21 cellular contexts compared by ENCODE assay signal in the genomic region with DNA sequence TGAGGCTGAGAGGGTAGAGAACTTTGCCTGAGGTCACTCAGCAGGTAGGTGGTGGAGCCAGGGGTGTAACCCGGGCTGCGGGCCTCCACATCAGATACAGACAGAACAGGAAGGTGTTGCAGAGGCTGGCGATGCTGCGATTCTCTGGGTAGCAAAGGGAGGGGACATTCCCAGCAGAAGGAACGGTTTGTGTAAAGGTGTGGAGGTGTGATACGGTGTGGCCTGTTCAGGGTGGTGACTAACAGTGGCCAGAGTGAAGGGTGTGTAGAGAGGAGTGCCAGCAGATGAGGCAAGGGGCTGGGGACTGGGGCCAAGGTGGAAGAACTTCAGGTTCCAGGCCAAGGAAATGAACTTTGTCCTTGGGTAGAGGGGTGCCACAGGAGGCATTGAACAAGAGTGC. TPM values are rescaled to one million over a fixed set of nuclear protein-coding genes. Genes with fewer than 3 reads are reported as not detected.
DNase-seq lines count a peak whose midpoint lies in the region; ATAC-seq, FAIRE-seq and TF ChIP-seq lines count a peak whose summit lies in the region.
"Had no signal": no experiment of that assay in that cellular context is flagged by ENCODE, and none has a peak within 500 bp of the region (broad histone marks: within the 10 kb centered on the region; RNA-seq: fewer than 3 reads in every experiment).

No MANE protein-coding gene starts in this region.

- no TSS peak for BruUV-seq in HepG2 (replicated peaks; lab: Mats Ljungman, UMichigan)

- TF ChIP-seq POLR2A in right lobe of liver (IDR thresholded peaks at IDR 0.05) (no peak), HepG2 (IDR thresholded peaks at IDR 0.05; ENCODE audit: insufficient read depth in 1 of 2, low read depth in 2 of 2, low read length in 2 of 2) (no peak), upper lobe of left lung (IDR thresholded peaks at IDR 0.05) (no peak)

- H3K4me3 ChIP-seq in right lobe of liver: no peak overlapping the region
- no peak overlapping the region for H3K4me3 ChIP-seq in HepG2 (replicated peaks in 1 of 3; ENCODE audit: insufficient read depth in 1 of 3, low read depth in 2 of 3, low read length in 3 of 3)
- H3K4me3 ChIP-seq in upper lobe of left lung: no peak overlapping the region

- no peaks in the 10 kb centered on the region for H3K79me2 ChIP-seq in HepG2 (ENCODE audit: insufficient read depth, low read length)

- H3K27me3 ChIP-seq in right lobe of liver (no peaks in the 10 kb centered on the region), HepG2 (ENCODE audit: control insufficient read depth in 1 of 2, insufficient read depth in 2 of 2, low read length in 2 of 2) (peaks cover 1 to 11% of the 10 kb centered on the region in 2 experiments; a peak in 3 of 5 replicates), upper lobe of left lung (no peaks in the 10 kb centered on the region)

- no peak overlapping the region for H2AFZ ChIP-seq in HepG2 (ENCODE audit: low read length)

- WGBS in right lobe of liver (ENCODE audit: insufficient coverage, low coverage, low lambda C conversion rate, missing lambda C conversion rate): 53% methylated on average over 3 of the region's 6 CpGs
- WGBS in HepG2 (ENCODE audit: low lambda C conversion rate): 34% methylated on average over 6 of the region's 6 CpGs
- 72% methylated on average over 6 of the region's 6 CpGs for WGBS in upper lobe of left lung, 2 donors

- H3K4me1 ChIP-seq in right lobe of liver (no peaks in the 10 kb centered on the region), HepG2 (ENCODE audit: insufficient read depth, low read length) (no peaks in the 10 kb centered on the region), upper lobe of left lung (peaks cover 0 to 11% (median 4%) of the 10 kb centered on the region in 4 donors)

- no peak overlapping the region for H3K4me2 ChIP-seq in HepG2 (ENCODE audit: low read depth, low read length)

- no peaks in the 10 kb centered on the region for H3K27me3 Mint-ChIP-seq in chondrocyte (ENCODE audit: low read depth)

- TF ChIP-seq EP300 in HepG2 (IDR thresholded peaks at IDR 0.05; ENCODE audit: low read depth in 2 of 2, low read length in 2 of 2): no peak
- no peak for TF ChIP-seq EP300 in HepG2 (CRISPR knock-in tag; IDR thresholded peaks at IDR 0.05; ENCODE audit: borderline replicate concordance)
- no peak for TF ChIP-seq EP300 in upper lobe of left lung (IDR thresholded peaks at IDR 0.05)

- H3K4me3 Mint-ChIP-seq in chondrocyte (ENCODE audit: unreplicated experiment): no peak overlapping the region

- CTCF ChIA-PET in HepG2 (lab: Yijun Ruan, JAX; ENCODE audit: low intra/inter-chr PET ratio, low total read pairs): no interaction called here

- no peak for DNase-seq in right lobe of liver
- DNase-seq in HepG2 (ENCODE audit: low spot score): no peak
- peak; percentile 39 for DNase-seq in chondrocyte (ENCODE audit: low spot score)
- no peak for DNase-seq in left colon
- no peak for DNase-seq in upper lobe of left lung
- no peak for DNase-seq in caudate nucleus (lab: John Stamatoyannopoulos, UW)
- DNase-seq: COR-L47, GF-D8, H7, NCI-H1436, NCI-H2029, NCI-H2171 treated with DMSO at 0.1 percent for 48 hours, NCI-H748 treated with DMSO at 0.1 percent for 48 hours, OCI-M1, SHP77 treated with DMSO at 0.1 percent for 48 hours had no signal

- peak in 3 of 4 donors; percentile 11 to 29 (median 28) for ATAC-seq in right lobe of liver
- no peak for ATAC-seq in HepG2
- peak; percentile 69 for ATAC-seq in left colon
- no peak for ATAC-seq in upper lobe of left lung (ENCODE audit: low FRiP score in 2 of 2)
- ATAC-seq in HG03432 (IDR thresholded peaks at IDR 0.05; ENCODE audit: unreplicated experiment): no peak

- no peaks in the 10 kb centered on the region for H3K9me3 Mint-ChIP-seq in chondrocyte (ENCODE audit: low read depth)

- in situ Hi-C loops in HepG2 (cut with HindIII; ENCODE audit: extremely low pct_ligation_motif_present, low pct_unique_long_range_greater_than_20kb): no loop called here

- H4K20me1 ChIP-seq in HepG2 (ENCODE audit: insufficient read depth, low read length): no peaks in the 10 kb centered on the region

- no peak for FAIRE-seq in HepG2 (lab: Jason Lieb, UNC)
- FAIRE-seq: GM12892 had no signal

- no peaks in the 10 kb centered on the region for H3K36me3 Mint-ChIP-seq in chondrocyte (ENCODE audit: low read depth)

- no peak for TF ChIP-seq RAD21 in HepG2 (CRISPR knock-in tag; IDR thresholded peaks at IDR 0.05)

- no peaks in the 10 kb centered on the region for H3K36me3 ChIP-seq in right lobe of liver
- no peaks in the 10 kb centered on the region for H3K36me3 ChIP-seq in HepG2 (replicated peaks in 1 of 2; ENCODE audit: control insufficient read depth in 1 of 2, insufficient read depth in 2 of 2, low read length in 2 of 2)
- H3K36me3 ChIP-seq in upper lobe of left lung: no peaks in the 10 kb centered on the region

- POLR2A ChIA-PET in HepG2 (lab: Yijun Ruan, JAX): no interaction called here

- intact Hi-C loops in right lobe of liver (cut with DNase I): no loop called here
- intact Hi-C loops in HepG2 (cut with micrococcal nuclease; ENCODE audit: unreplicated experiment): no loop called here
- intact Hi-C loops in left colon (cut with DNase I, micrococcal nuclease): no loop called here

- H3K27ac Mint-ChIP-seq in chondrocyte (ENCODE audit: unreplicated experiment): no peak overlapping the region

- no peak overlapping the region for H3K9ac ChIP-seq in HepG2 (ENCODE audit: insufficient read depth, low read depth, low read length)

- no peaks in the 10 kb centered on the region for H3K9me3 ChIP-seq in right lobe of liver
- no peaks in the 10 kb centered on the region for H3K9me3 ChIP-seq in HepG2 (ENCODE audit: low read length)
- no peaks in the 10 kb centered on the region for H3K9me3 ChIP-seq in upper lobe of left lung

- TF ChIP-seq CTCF in right lobe of liver (IDR thresholded peaks at IDR 0.05) (no peak), HepG2 (CRISPR knock-in tag; IDR thresholded peaks at IDR 0.05) (no peak), chondrocyte (IDR thresholded peaks at IDR 0.05) (no peak), upper lobe of left lung (IDR thresholded peaks at IDR 0.05) (no peak)

- H3K4me1 Mint-ChIP-seq in chondrocyte (ENCODE audit: low read depth): peaks cover 2% of the 10 kb centered on the region

- H3K27ac ChIP-seq in right lobe of liver: no peak overlapping the region
- no peak overlapping the region for H3K27ac ChIP-seq in HepG2 (ENCODE audit: extremely low read length, insufficient read depth, low read length)
- no peak overlapping the region for H3K27ac ChIP-seq in upper lobe of left lung
- no peak overlapping the region for H3K27ac ChIP-seq in caudate nucleus (ENCODE audit: low read depth, low read length)

RNA-seq across cellular contexts. Expression of a gene that starts 18.2 kb away (rescaled TPM):
- under 1 TPM in 1 of 6 experiments, not detected in 5; 0.16 TPM for total RNA-seq in right lobe of liver
- total RNA-seq in HepG2 (2016; rRNA removed; fragmentation: Illumina TruSeq; extraction: Trizol): not detected in 2 replicates
- not detected in 2 replicates for total RNA-seq in HepG2 (2016; cell fraction: cytosol; rRNA removed; fragmentation: Illumina TruSeq; extraction: Trizol; ENCODE audit: low read depth)
- not detected in 2 replicates for total RNA-seq in HepG2 (2016; cell fraction: insoluble cytoplasmic fraction; rRNA removed; fragmentation: Illumina TruSeq; extraction: Trizol)
- total RNA-seq in HepG2 (2016; cell fraction: membrane; rRNA removed; fragmentation: Illumina TruSeq; extraction: Trizol): not detected in 2 replicates
- not detected in 2 replicates for total RNA-seq in HepG2 (2016; cell fraction: nucleus; rRNA removed; fragmentation: Illumina TruSeq; extraction: Trizol)
- polyA plus RNA-seq in HepG2 (2011; rRNA removed): not detected in 2 replicates
- polyA plus RNA-seq in HepG2 (2011; cell fraction: cytosol; rRNA removed): 0.01 and 0.03 TPM in 2 replicates
- 0.21 TPM in 1 of 2 replicates, not detected in the other for polyA plus RNA-seq in HepG2 (2011; cell fraction: nucleus; rRNA removed)
- not detected in 2 replicates for polyA plus RNA-seq in HepG2 (2012)
- polyA plus RNA-seq in HepG2 (2016; cell fraction: cytosol; fragmentation: Illumina TruSeq; extraction: Trizol; ENCODE audit: low read depth): not detected in 2 replicates
- not detected in 2 replicates for polyA plus RNA-seq in HepG2 (2016; cell fraction: insoluble cytoplasmic fraction; fragmentation: Illumina TruSeq; extraction: Trizol; ENCODE audit: low read depth)
- not detected in 2 replicates for polyA plus RNA-seq in HepG2 (2016; cell fraction: membrane; fragmentation: Illumina TruSeq; extraction: Trizol; ENCODE audit: low read depth)
- polyA plus RNA-seq in HepG2 (2016; cell fraction: nucleus; fragmentation: Illumina TruSeq; extraction: Trizol; ENCODE audit: insufficient read depth, low read depth): not detected in 2 replicates
- polyA minus RNA-seq in HepG2 (2011; rRNA and poly(A)+ RNA removed; ENCODE audit: low replicate concordance): 0.65 TPM in 1 of 2 replicates, not detected in the other
- polyA minus RNA-seq in HepG2 (2011; cell fraction: cytosol; rRNA and poly(A)+ RNA removed): not detected in 2 replicates
- not detected in 2 replicates for polyA minus RNA-seq in HepG2 (2011; cell fraction: nucleus; rRNA and poly(A)+ RNA removed)
- 0.47 to 1.3 TPM (median 0.74 TPM) in 3 replicates for total RNA-seq in chondrocyte
- total RNA-seq in left colon: 1 to 10 TPM; 1.2 to 2.3 TPM
- 1 to 10 TPM in 1 of 6 donors, under 1 TPM in 3, not detected in 2; 0.30 to 2.0 (median 0.64) TPM for total RNA-seq in upper lobe of left lung
- total RNA-seq: H7, HT1080 had no signal

RNA-seq across cellular contexts. Expression of a gene that starts 28.6 kb away (rescaled TPM):
- total RNA-seq in right lobe of liver: not detected
- total RNA-seq in HepG2 (2016; rRNA removed; fragmentation: Illumina TruSeq; extraction: Trizol): not detected in 2 replicates
- total RNA-seq in HepG2 (2016; cell fraction: cytosol; rRNA removed; fragmentation: Illumina TruSeq; extraction: Trizol; ENCODE audit: low read depth): not detected in 2 replicates
- total RNA-seq in HepG2 (2016; cell fraction: insoluble cytoplasmic fraction; rRNA removed; fragmentation: Illumina TruSeq; extraction: Trizol): not detected in 2 replicates
- total RNA-seq in HepG2 (2016; cell fraction: membrane; rRNA removed; fragmentation: Illumina TruSeq; extraction: Trizol): not detected in 2 replicates
- total RNA-seq in HepG2 (2016; cell fraction: nucleus; rRNA removed; fragmentation: Illumina TruSeq; extraction: Trizol): not detected in 2 replicates
- polyA plus RNA-seq in HepG2 (2011; rRNA removed): not detected in 2 replicates
- polyA plus RNA-seq in HepG2 (2011; cell fraction: cytosol; rRNA removed): not detected in 2 replicates
- not detected in 2 replicates for polyA plus RNA-seq in HepG2 (2011; cell fraction: nucleus; rRNA removed)
- not detected in 2 replicates for polyA plus RNA-seq in HepG2 (2012)
- polyA plus RNA-seq in HepG2 (2016; cell fraction: cytosol; fragmentation: Illumina TruSeq; extraction: Trizol; ENCODE audit: low read depth): not detected in 2 replicates
- polyA plus RNA-seq in HepG2 (2016; cell fraction: insoluble cytoplasmic fraction; fragmentation: Illumina TruSeq; extraction: Trizol; ENCODE audit: low read depth): not detected in 2 replicates
- polyA plus RNA-seq in HepG2 (2016; cell fraction: membrane; fragmentation: Illumina TruSeq; extraction: Trizol; ENCODE audit: low read depth): not detected in 2 replicates
- not detected in 2 replicates for polyA plus RNA-seq in HepG2 (2016; cell fraction: nucleus; fragmentation: Illumina TruSeq; extraction: Trizol; ENCODE audit: insufficient read depth, low read depth)
- not detected in 2 replicates for polyA minus RNA-seq in HepG2 (2011; rRNA and poly(A)+ RNA removed; ENCODE audit: low replicate concordance)
- not detected in 2 replicates for polyA minus RNA-seq in HepG2 (2011; cell fraction: cytosol; rRNA and poly(A)+ RNA removed)
- not detected in 2 replicates for polyA minus RNA-seq in HepG2 (2011; cell fraction: nucleus; rRNA and poly(A)+ RNA removed)
- not detected in 3 replicates for total RNA-seq in chondrocyte
- not detected for total RNA-seq in left colon
- total RNA-seq in upper lobe of left lung: under 1 TPM in 1 of 6 donors, not detected in 5; 0.15 TPM
- total RNA-seq: Daoy, H7, HT1080, NCI-H460, RPMI7951 had no signal

RNA-seq across cellular contexts. Expression of a gene that starts 39.7 kb away (rescaled TPM):
- total RNA-seq in right lobe of liver (not detected), HepG2 (2016; rRNA removed; fragmentation: Illumina TruSeq; extraction: Trizol) (not detected in 2 replicates), chondrocyte (0.20 TPM in 1 of 3 replicates, not detected in the others), left colon (not detected), upper lobe of left lung (10 to 100 TPM in 5 of 6 donors, 1 to 10 TPM in 1; 7.3 to 36.6 (median 18.1) TPM)
- total RNA-seq in HepG2 (2016; cell fraction: cytosol; rRNA removed; fragmentation: Illumina TruSeq; extraction: Trizol; ENCODE audit: low read depth): not detected in 2 replicates
- not detected in 2 replicates for total RNA-seq in HepG2 (2016; cell fraction: insoluble cytoplasmic fraction; rRNA removed; fragmentation: Illumina TruSeq; extraction: Trizol)
- not detected in 2 replicates for total RNA-seq in HepG2 (2016; cell fraction: membrane; rRNA removed; fragmentation: Illumina TruSeq; extraction: Trizol)
- not detected in 2 replicates for total RNA-seq in HepG2 (2016; cell fraction: nucleus; rRNA removed; fragmentation: Illumina TruSeq; extraction: Trizol)
- not detected in 2 replicates for polyA plus RNA-seq in HepG2 (2011; rRNA removed)
- polyA plus RNA-seq in HepG2 (2011; cell fraction: cytosol; rRNA removed): not detected in 2 replicates
- polyA plus RNA-seq in HepG2 (2011; cell fraction: nucleus; rRNA removed): not detected in 2 replicates
- polyA plus RNA-seq in HepG2 (2012): not detected in 2 replicates
- not detected in 2 replicates for polyA plus RNA-seq in HepG2 (2016; cell fraction: cytosol; fragmentation: Illumina TruSeq; extraction: Trizol; ENCODE audit: low read depth)
- not detected in 2 replicates for polyA plus RNA-seq in HepG2 (2016; cell fraction: insoluble cytoplasmic fraction; fragmentation: Illumina TruSeq; extraction: Trizol; ENCODE audit: low read depth)
- not detected in 2 replicates for polyA plus RNA-seq in HepG2 (2016; cell fraction: membrane; fragmentation: Illumina TruSeq; extraction: Trizol; ENCODE audit: low read depth)
- not detected in 2 replicates for polyA plus RNA-seq in HepG2 (2016; cell fraction: nucleus; fragmentation: Illumina TruSeq; extraction: Trizol; ENCODE audit: insufficient read depth, low read depth)
- polyA minus RNA-seq in HepG2 (2011; rRNA and poly(A)+ RNA removed; ENCODE audit: low replicate concordance): 0.82 TPM in 1 of 2 replicates, not detected in the other
- not detected in 2 replicates for polyA minus RNA-seq in HepG2 (2011; cell fraction: cytosol; rRNA and poly(A)+ RNA removed)
- not detected in 2 replicates for polyA minus RNA-seq in HepG2 (2011; cell fraction: nucleus; rRNA and poly(A)+ RNA removed)
- total RNA-seq: Daoy, HT1080, NCI-H460, RPMI7951 had no signal

RNA-seq across cellular contexts. Expression of a gene that starts 50.8 kb away (rescaled TPM):
- under 1 TPM in 2 of 6 experiments, not detected in 4; 0.31 to 0.34 TPM for total RNA-seq in right lobe of liver
- 0.51 and 1.3 TPM in 2 replicates for total RNA-seq in HepG2 (2016; rRNA removed; fragmentation: Illumina TruSeq; extraction: Trizol)
- total RNA-seq in HepG2 (2016; cell fraction: cytosol; rRNA removed; fragmentation: Illumina TruSeq; extraction: Trizol; ENCODE audit: low read depth): 0.20 and 0.35 TPM in 2 replicates
- total RNA-seq in HepG2 (2016; cell fraction: insoluble cytoplasmic fraction; rRNA removed; fragmentation: Illumina TruSeq; extraction: Trizol): 0.54 and 1.1 TPM in 2 replicates
- total RNA-seq in HepG2 (2016; cell fraction: membrane; rRNA removed; fragmentation: Illumina TruSeq; extraction: Trizol): 0.55 and 0.59 TPM in 2 replicates
- 0.47 and 0.87 TPM in 2 replicates for total RNA-seq in HepG2 (2016; cell fraction: nucleus; rRNA removed; fragmentation: Illumina TruSeq; extraction: Trizol)
- 0.32 and 0.38 TPM in 2 replicates for polyA plus RNA-seq in HepG2 (2011; rRNA removed)
- polyA plus RNA-seq in HepG2 (2011; cell fraction: cytosol; rRNA removed): 0.21 and 0.23 TPM in 2 replicates
- 0.64 and 0.79 TPM in 2 replicates for polyA plus RNA-seq in HepG2 (2011; cell fraction: nucleus; rRNA removed)
- 0.43 and 0.78 TPM in 2 replicates for polyA plus RNA-seq in HepG2 (2012)
- polyA plus RNA-seq in HepG2 (2016; cell fraction: cytosol; fragmentation: Illumina TruSeq; extraction: Trizol; ENCODE audit: low read depth): 0.23 and 0.31 TPM in 2 replicates
- 0.48 and 0.69 TPM in 2 replicates for polyA plus RNA-seq in HepG2 (2016; cell fraction: insoluble cytoplasmic fraction; fragmentation: Illumina TruSeq; extraction: Trizol; ENCODE audit: low read depth)
- polyA plus RNA-seq in HepG2 (2016; cell fraction: membrane; fragmentation: Illumina TruSeq; extraction: Trizol; ENCODE audit: low read depth): 0.23 and 0.48 TPM in 2 replicates
- 1.6 and 2.3 TPM in 2 replicates for polyA plus RNA-seq in HepG2 (2016; cell fraction: nucleus; fragmentation: Illumina TruSeq; extraction: Trizol; ENCODE audit: insufficient read depth, low read depth)
- polyA minus RNA-seq in HepG2 (2011; rRNA and poly(A)+ RNA removed; ENCODE audit: low replicate concordance): 0.16 and 0.48 TPM in 2 replicates
- polyA minus RNA-seq in HepG2 (2011; cell fraction: cytosol; rRNA and poly(A)+ RNA removed): not detected in 2 replicates
- 0.25 TPM in 1 of 2 replicates, not detected in the other for polyA minus RNA-seq in HepG2 (2011; cell fraction: nucleus; rRNA and poly(A)+ RNA removed)
- total RNA-seq in chondrocyte: not detected in 3 replicates
- total RNA-seq in left colon: not detected
- total RNA-seq in upper lobe of left lung: under 1 TPM in 4 of 6 donors, not detected in 2; 0.06 to 0.39 (median 0.24) TPM
- total RNA-seq: H7, HT1080, RPMI7951 had no signal

Comparison
In these comparisons a context has a peak if more than half of its experiments do, and no peak if none do; other contexts are left out.
1. ATAC-seq: peak in right lobe of liver (3 of 4) and left colon (single experiment); none in HepG2 (single experiment), upper lobe of left lung (0 of 2) and HG03432 (single experiment).